1 cellular context compared by ENCODE assay signal in genomic region chr19:18396471-18397241, GRCh38.
TF ChIP-seq lines count a peak whose summit lies in the region.

No MANE protein-coding gene starts in this region.

TF ChIP-seq in HepG2, 621 proteins besides CTCF, POLR2A, EP300 and RAD21 (continued from another document and continues in another):
- TF ChIP-seq, protein P1, sequence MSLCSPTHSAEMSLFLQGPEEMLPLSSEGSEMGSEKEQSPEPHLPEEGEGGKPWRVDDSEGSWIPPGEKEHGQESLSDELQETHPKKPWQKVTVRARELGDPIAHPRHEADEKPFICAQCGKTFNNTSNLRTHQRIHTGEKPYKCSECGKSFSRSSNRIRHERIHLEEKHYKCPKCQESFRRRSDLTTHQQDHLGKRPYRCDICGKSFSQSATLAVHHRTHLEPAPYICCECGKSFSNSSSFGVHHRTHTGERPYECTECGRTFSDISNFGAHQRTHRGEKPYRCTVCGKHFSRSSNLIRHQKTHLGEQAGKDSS (CRISPR knock-in tag; IDR thresholded peaks at IDR 0.05; ENCODE audit: borderline replicate concordance, low read depth), result no peak
- no peak for TF ChIP-seq TERF1 (CRISPR knock-in tag; IDR thresholded peaks at IDR 0.05)
- peak; percentile 21; the same call in 1 of the 2 replicates for TF ChIP-seq FOXA3 (CRISPR knock-in tag; IDR thresholded peaks at IDR 0.05)
- no peak for TF ChIP-seq ZNF224 (CRISPR knock-in tag; IDR thresholded peaks at IDR 0.05)
- no peak for TF ChIP-seq ZNF446 (CRISPR knock-in tag; IDR thresholded peaks at IDR 0.05)
- TF ChIP-seq ZNF234 (CRISPR knock-in tag; conservative IDR thresholded peaks at IDR 0.05), result no peak
- TF ChIP-seq, protein P2, sequence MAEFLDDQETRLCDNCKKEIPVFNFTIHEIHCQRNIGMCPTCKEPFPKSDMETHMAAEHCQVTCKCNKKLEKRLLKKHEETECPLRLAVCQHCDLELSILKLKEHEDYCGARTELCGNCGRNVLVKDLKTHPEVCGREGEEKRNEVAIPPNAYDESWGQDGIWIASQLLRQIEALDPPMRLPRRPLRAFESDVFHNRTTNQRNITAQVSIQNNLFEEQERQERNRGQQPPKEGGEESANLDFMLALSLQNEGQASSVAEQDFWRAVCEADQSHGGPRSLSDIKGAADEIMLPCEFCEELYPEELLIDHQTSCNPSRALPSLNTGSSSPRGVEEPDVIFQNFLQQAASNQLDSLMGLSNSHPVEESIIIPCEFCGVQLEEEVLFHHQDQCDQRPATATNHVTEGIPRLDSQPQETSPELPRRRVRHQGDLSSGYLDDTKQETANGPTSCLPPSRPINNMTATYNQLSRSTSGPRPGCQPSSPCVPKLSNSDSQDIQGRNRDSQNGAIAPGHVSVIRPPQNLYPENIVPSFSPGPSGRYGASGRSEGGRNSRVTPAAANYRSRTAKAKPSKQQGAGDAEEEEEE (CRISPR knock-in tag; IDR thresholded peaks at IDR 0.05; ENCODE audit: borderline replicate concordance), result no peak
- TF ChIP-seq PITX1 (CRISPR knock-in tag; IDR thresholded peaks at IDR 0.05), result no peak
- no peak for TF ChIP-seq HCFC1 (IDR thresholded peaks at IDR 0.05; ENCODE audit: low read depth, low read length)
- TF ChIP-seq, protein P3, sequence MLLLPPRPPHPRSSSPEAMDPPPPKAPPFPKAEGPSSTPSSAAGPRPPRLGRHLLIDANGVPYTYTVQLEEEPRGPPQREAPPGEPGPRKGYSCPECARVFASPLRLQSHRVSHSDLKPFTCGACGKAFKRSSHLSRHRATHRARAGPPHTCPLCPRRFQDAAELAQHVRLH (CRISPR knock-in tag; IDR thresholded peaks at IDR 0.05; ENCODE audit: borderline replicate concordance, low read depth), result no peak; the same call in 1 of the 2 replicates
- no peak for TF ChIP-seq KAT2B (IDR thresholded peaks at IDR 0.05; ENCODE audit: borderline replicate concordance, low read depth, low read length)
- TF ChIP-seq BRCA1 (CRISPR knock-in tag; IDR thresholded peaks at IDR 0.05), result no peak
- TF ChIP-seq HOXA3 (CRISPR knock-in tag; IDR thresholded peaks at IDR 0.05), result no peak; the same call in 1 of the 2 replicates
- no peak for TF ChIP-seq LBX2 (CRISPR knock-in tag; IDR thresholded peaks at IDR 0.05; ENCODE audit: borderline replicate concordance)
- no peak for TF ChIP-seq ZNF44 (CRISPR knock-in tag; IDR thresholded peaks at IDR 0.05)
- no peak for TF ChIP-seq MYPOP (CRISPR knock-in tag; IDR thresholded peaks at IDR 0.05)
- no peak for TF ChIP-seq SNRNP70 (IDR thresholded peaks at IDR 0.05; ENCODE audit: low read depth, low read length)
- TF ChIP-seq IRF2 (CRISPR knock-in tag; IDR thresholded peaks at IDR 0.05), result no peak
- TF ChIP-seq ZNF343 (CRISPR knock-in tag; IDR thresholded peaks at IDR 0.05), result 0 out of 2 replicates have a peak, but pooled peaks have one; percentile 33
- TF ChIP-seq ZNF570 (CRISPR knock-in tag; IDR thresholded peaks at IDR 0.05; ENCODE audit: borderline replicate concordance), result no peak
- no peak for TF ChIP-seq ZNF101 (CRISPR knock-in tag; IDR thresholded peaks at IDR 0.05; ENCODE audit: borderline replicate concordance, low read depth)
- no peak for TF ChIP-seq NFKBIZ (CRISPR knock-in tag; IDR thresholded peaks at IDR 0.05)
- TF ChIP-seq ZNF547 (CRISPR knock-in tag; IDR thresholded peaks at IDR 0.05), result no peak
- peak; percentile 68; the same call in 1 of the 2 replicates for TF ChIP-seq TFDP1 (CRISPR knock-in tag; IDR thresholded peaks at IDR 0.05; ENCODE audit: borderline replicate concordance)
- no peak for TF ChIP-seq ZNF460 (CRISPR knock-in tag; IDR thresholded peaks at IDR 0.05; ENCODE audit: borderline replicate concordance)
- TF ChIP-seq, protein P4, sequence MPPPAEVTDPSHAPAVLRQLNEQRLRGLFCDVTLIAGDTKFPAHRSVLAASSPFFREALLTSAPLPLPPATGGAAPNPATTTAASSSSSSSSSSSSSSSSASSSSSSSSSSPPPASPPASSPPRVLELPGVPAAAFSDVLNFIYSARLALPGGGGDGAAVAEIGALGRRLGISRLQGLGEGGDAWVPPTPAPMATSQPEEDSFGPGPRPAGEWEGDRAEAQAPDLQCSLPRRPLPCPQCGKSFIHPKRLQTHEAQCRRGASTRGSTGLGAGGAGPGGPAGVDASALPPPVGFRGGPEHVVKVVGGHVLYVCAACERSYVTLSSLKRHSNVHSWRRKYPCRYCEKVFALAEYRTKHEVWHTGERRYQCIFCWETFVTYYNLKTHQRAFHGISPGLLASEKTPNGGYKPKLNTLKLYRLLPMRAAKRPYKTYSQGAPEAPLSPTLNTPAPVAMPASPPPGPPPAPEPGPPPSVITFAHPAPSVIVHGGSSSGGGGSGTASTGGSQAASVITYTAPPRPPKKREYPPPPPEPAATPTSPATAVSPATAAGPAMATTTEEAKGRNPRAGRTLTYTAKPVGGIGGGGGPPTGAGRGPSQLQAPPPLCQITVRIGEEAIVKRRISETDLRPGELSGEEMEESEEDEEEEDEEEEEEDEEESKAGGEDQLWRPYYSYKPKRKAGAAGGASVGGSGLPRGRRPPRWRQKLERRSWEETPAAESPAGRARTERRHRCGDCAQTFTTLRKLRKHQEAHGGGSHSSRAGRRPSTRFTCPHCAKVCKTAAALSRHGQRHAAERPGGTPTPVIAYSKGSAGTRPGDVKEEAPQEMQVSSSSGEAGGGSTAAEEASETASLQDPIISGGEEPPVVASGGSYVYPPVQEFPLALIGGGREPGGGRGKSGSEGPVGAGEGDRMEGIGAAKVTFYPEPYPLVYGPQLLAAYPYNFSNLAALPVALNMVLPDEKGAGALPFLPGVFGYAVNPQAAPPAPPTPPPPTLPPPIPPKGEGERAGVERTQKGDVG (CRISPR knock-in tag; IDR thresholded peaks at IDR 0.05; ENCODE audit: borderline replicate concordance), result no peak
- TF ChIP-seq, protein P5, sequence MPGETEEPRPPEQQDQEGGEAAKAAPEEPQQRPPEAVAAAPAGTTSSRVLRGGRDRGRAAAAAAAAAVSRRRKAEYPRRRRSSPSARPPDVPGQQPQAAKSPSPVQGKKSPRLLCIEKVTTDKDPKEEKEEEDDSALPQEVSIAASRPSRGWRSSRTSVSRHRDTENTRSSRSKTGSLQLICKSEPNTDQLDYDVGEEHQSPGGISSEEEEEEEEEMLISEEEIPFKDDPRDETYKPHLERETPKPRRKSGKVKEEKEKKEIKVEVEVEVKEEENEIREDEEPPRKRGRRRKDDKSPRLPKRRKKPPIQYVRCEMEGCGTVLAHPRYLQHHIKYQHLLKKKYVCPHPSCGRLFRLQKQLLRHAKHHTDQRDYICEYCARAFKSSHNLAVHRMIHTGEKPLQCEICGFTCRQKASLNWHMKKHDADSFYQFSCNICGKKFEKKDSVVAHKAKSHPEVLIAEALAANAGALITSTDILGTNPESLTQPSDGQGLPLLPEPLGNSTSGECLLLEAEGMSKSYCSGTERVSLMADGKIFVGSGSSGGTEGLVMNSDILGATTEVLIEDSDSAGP (CRISPR knock-in tag; IDR thresholded peaks at IDR 0.05; ENCODE audit: borderline replicate concordance), result peak; percentile 67
- TF ChIP-seq ZNF558 (CRISPR knock-in tag; IDR thresholded peaks at IDR 0.05; ENCODE audit: borderline replicate concordance), result no peak
- TF ChIP-seq HIVEP1 (CRISPR knock-in tag; IDR thresholded peaks at IDR 0.05), result no peak
- no peak for TF ChIP-seq NFAT5 (CRISPR knock-in tag; IDR thresholded peaks at IDR 0.05)
- TF ChIP-seq CEBPB (IDR thresholded peaks at IDR 0.05; ENCODE audit: borderline replicate concordance, low read depth, low read length), result no peak
- TF ChIP-seq, protein P6, sequence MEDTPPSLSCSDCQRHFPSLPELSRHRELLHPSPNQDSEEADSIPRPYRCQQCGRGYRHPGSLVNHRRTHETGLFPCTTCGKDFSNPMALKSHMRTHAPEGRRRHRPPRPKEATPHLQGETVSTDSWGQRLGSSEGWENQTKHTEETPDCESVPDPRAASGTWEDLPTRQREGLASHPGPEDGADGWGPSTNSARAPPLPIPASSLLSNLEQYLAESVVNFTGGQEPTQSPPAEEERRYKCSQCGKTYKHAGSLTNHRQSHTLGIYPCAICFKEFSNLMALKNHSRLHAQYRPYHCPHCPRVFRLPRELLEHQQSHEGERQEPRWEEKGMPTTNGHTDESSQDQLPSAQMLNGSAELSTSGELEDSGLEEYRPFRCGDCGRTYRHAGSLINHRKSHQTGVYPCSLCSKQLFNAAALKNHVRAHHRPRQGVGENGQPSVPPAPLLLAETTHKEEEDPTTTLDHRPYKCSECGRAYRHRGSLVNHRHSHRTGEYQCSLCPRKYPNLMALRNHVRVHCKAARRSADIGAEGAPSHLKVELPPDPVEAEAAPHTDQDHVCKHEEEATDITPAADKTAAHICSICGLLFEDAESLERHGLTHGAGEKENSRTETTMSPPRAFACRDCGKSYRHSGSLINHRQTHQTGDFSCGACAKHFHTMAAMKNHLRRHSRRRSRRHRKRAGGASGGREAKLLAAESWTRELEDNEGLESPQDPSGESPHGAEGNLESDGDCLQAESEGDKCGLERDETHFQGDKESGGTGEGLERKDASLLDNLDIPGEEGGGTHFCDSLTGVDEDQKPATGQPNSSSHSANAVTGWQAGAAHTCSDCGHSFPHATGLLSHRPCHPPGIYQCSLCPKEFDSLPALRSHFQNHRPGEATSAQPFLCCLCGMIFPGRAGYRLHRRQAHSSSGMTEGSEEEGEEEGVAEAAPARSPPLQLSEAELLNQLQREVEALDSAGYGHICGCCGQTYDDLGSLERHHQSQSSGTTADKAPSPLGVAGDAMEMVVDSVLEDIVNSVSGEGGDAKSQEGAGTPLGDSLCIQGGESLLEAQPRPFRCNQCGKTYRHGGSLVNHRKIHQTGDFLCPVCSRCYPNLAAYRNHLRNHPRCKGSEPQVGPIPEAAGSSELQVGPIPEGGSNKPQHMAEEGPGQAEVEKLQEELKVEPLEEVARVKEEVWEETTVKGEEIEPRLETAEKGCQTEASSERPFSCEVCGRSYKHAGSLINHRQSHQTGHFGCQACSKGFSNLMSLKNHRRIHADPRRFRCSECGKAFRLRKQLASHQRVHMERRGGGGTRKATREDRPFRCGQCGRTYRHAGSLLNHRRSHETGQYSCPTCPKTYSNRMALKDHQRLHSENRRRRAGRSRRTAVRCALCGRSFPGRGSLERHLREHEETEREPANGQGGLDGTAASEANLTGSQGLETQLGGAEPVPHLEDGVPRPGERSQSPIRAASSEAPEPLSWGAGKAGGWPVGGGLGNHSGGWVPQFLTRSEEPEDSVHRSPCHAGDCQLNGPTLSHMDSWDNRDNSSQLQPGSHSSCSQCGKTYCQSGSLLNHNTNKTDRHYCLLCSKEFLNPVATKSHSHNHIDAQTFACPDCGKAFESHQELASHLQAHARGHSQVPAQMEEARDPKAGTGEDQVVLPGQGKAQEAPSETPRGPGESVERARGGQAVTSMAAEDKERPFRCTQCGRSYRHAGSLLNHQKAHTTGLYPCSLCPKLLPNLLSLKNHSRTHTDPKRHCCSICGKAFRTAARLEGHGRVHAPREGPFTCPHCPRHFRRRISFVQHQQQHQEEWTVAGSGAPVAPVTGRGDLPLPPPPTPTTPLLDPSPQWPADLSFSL (CRISPR knock-in tag; IDR thresholded peaks at IDR 0.05), result no peak
